18 cellular contexts compared by ENCODE assay signal in the genomic region with DNA sequence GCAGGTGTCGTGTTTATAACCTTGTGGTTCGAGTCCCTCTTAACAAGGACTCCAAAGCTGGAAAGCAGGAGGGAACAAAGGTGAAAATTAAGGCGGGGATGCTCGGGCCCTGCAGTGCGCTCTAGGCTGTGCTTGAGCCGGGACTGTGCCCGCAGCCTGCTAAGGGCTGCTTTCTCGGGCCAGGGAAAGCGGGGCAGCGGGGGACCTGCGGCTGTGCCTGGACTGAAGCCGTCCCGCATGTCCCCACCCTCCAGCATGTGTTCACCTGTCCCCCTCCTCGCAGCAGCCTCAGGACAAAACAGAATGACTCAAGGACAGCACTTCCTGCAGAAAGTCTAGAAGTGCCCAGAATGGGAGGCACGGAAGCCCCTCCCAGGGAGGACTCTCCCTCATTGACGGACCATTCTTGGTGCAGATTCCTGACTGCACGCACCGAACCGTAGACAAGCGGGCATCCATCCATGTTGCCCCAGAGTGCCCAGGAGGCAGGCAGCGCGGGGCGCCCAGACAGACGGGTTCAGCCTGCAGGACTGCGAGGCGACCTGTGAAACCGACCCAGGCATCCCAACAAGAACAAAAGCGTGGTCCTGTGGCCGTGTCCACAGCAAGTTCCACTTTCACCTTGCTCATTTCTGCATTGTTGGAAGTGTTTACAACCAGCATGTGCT.
"Had no signal": no experiment of that assay in that cellular context is flagged by ENCODE, and none has a peak within 500 bp of the region (broad histone marks: within the 10 kb centered on the region; RNA-seq: fewer than 3 reads in every experiment).

No MANE protein-coding gene starts in this region.

- DNase-seq: effector CD4-positive, alpha-beta T cell; endodermal cell; foreskin melanocyte; left colon; left ventricle myocardium superior; mesenchymal stem cell; midbrain; nucleus accumbens; ovary; stimulated activated CD4-positive, alpha-beta T cell treated with anti-CD3 and anti-CD28 coated beads, Interleukin-15, amount 100 ng/mL, for 24 hours; stimulated activated CD4-positive, alpha-beta T cell treated with anti-CD3 and anti-CD28 coated beads, Interleukin-1b, Interleukin-23, amount 100 ng/mL, for 48 hours; stimulated activated CD4-positive, alpha-beta T cell treated with anti-CD3 and anti-CD28 coated beads, Interleukin-4, amount 100 ng/mL, for 24 hours; stimulated activated naive B cell treated with anti-CD40 and anti-IgM and Interleukin-4, amounts not matched to agents 10 μg/mL and 1 μg/mL and 100 μg/mL, for 72 hours; stimulated activated naive CD8-positive, alpha-beta T cell treated with anti-CD3 and anti-CD28 coated beads, Interleukin-15, amount 100 ng/mL, for 72 hours; testis had no signal

- ATAC-seq: left colon; left ventricle myocardium superior; natural killer cell treated with Interleukin-12 subunit alpha and Interleukin-12 subunit beta and Interleukin-15 and Interleukin-18, amount 100 ng/mL, for 72 hours; right cardiac atrium; stimulated activated naive B cell treated with anti-CD40 and anti-IgM and Interleukin-4, amounts not matched to agents 10 μg/mL and 1 μg/mL and 100 μg/mL, for 72 hours; stimulated activated naive CD8-positive, alpha-beta T cell treated with anti-CD3 and anti-CD28 coated beads, Interleukin-15, amount 100 ng/mL, for 72 hours; upper lobe of right lung had no signal
